ENCODE assay signal across 20 cellular contexts in the genomic region with DNA sequence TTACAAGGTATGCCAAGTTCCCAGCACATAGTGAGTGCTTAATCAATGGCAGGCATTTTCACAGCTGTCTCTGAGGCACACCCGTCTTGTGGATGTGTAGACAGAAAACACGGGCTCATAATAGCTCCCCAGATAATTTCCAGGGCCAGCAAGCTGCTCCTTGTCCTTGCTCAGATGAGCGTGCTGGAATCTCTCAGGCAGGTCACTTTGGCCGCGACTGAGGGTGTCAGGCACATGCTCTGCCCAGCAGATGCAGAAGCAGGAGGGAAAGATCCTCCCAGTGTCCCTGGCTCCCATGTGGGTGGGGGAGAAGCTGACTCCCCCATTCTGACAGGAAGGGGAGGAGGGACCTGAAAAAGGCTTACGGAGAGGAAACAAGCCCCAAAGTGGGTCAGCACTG. TPM values are rescaled to one million over a fixed set of nuclear protein-coding genes. Genes with fewer than 3 reads are reported as not detected.
DNase-seq lines count a peak whose midpoint lies in the region; ATAC-seq and TF ChIP-seq lines count a peak whose summit lies in the region.
"Had no signal": no experiment of that assay in that cellular context is flagged by ENCODE, and none has a peak within 500 bp of the region (broad histone marks: within the 10 kb centered on the region; RNA-seq: fewer than 3 reads in every experiment).

No MANE protein-coding gene starts in this region.

- H3K4me1 Mint-ChIP-seq in neural progenitor cell: peaks cover 24% of the 10 kb centered on the region
- H3K4me1 Mint-ChIP-seq in activated CD4-positive, alpha-beta T cell treated with anti-CD3 and anti-CD28 coated beads, Interleukin-2, amount 10 ng/mL, durations not matched to agents 24 days and 14 days: no peaks in the 10 kb centered on the region
- no peaks in the 10 kb centered on the region for H3K4me1 Mint-ChIP-seq in CD8-positive, alpha-beta memory T cell
- H3K4me1 Mint-ChIP-seq: CD14-positive monocyte had no signal

- H3K27me3 ChIP-seq in SJCRH30 (no peaks in the 10 kb centered on the region), heart right ventricle (peaks cover 0 to 14% (median 0%) of the 10 kb centered on the region in 7 donors), neural progenitor cell (no peaks in the 10 kb centered on the region), testis (no peaks in the 10 kb centered on the region)
- no peaks in the 10 kb centered on the region for H3K27me3 ChIP-seq in CD8-positive, alpha-beta memory T cell (ENCODE audit: insufficient read depth, low read length, poor library complexity, severe bottlenecking)

- peak overlapping the region; percentile 99 for H3K27ac ChIP-seq in SJCRH30
- H3K27ac ChIP-seq in heart right ventricle: peak overlapping the region in 6 of 10 donors; percentile 15 to 79 (median 63)
- H3K27ac ChIP-seq in neural progenitor cell: no peak overlapping the region
- peak overlapping the region; percentile 48 to 50 for H3K27ac ChIP-seq in testis
- no peak overlapping the region for H3K27ac ChIP-seq in CD8-positive, alpha-beta memory T cell (ENCODE audit: low read depth, low read length)
- H3K27ac ChIP-seq: A549, RWPE1 had no signal

- CTCF ChIA-PET in CD8-positive, alpha-beta memory T cell (lab: Charles Lee): no interaction called here

- peak; percentile 35 to 56 for DNase-seq in SJCRH30
- peak; percentile 39 for DNase-seq in heart right ventricle
- DNase-seq in neural progenitor cell (ENCODE audit: low spot score): peak; percentile 15
- DNase-seq in testis: peak; percentile 80
- no peak for DNase-seq in activated CD4-positive, alpha-beta T cell treated with anti-CD3 and anti-CD28 coated beads, Interleukin-2, amount 10 ng/mL, durations not matched to agents 24 days and 14 days
- DNase-seq in UCSD-AML1 (lab: John Stamatoyannopoulos, UW; ENCODE audit: unreplicated experiment): no peak
- no peak for DNase-seq in NCI-H1092 treated with DMSO at 0.1 percent for 48 hours (lab: John Stamatoyannopoulos, UW)
- no peak for DNase-seq in CD8-positive, alpha-beta memory T cell
- DNase-seq: Caco-2, DMS53, HCEC 1CT, KG1, NCI-H1092, NCI-H1694 treated with DMSO at 0.1 percent for 48 hours, NCI-H345, NCI-H69 had no signal

- 25 to 27% methylated on average over 6 of the region's 6 CpGs for WGBS in heart right ventricle, 2 donors
- WGBS in testis, 2 donors: 24 to 58% methylated on average over 6 of the region's 6 CpGs

- H3K4me2 ChIP-seq in neural progenitor cell: no peak overlapping the region
- H3K4me2 ChIP-seq: A549 had no signal

- no peak overlapping the region for H3K4me3 ChIP-seq in SJCRH30
- no peak overlapping the region for H3K4me3 ChIP-seq in heart right ventricle
- H3K4me3 ChIP-seq in neural progenitor cell: no peak overlapping the region
- H3K4me3 ChIP-seq in testis: no peak overlapping the region
- H3K4me3 ChIP-seq in CD8-positive, alpha-beta memory T cell (ENCODE audit: low read length): no peak overlapping the region
- H3K4me3 ChIP-seq: A549 had no signal

- peaks cover 49% of the 10 kb centered on the region for H3K4me1 ChIP-seq in SJCRH30
- peaks cover 0 to 41% (median 26%) of the 10 kb centered on the region in 9 donors for H3K4me1 ChIP-seq in heart right ventricle
- no peaks in the 10 kb centered on the region for H3K4me1 ChIP-seq in neural progenitor cell
- H3K4me1 ChIP-seq in testis: peaks cover 34% of the 10 kb centered on the region
- no peaks in the 10 kb centered on the region for H3K4me1 ChIP-seq in CD8-positive, alpha-beta memory T cell (ENCODE audit: insufficient read depth, low read length)
- H3K4me1 ChIP-seq: A549, Caco-2 had no signal

- H3K36me3 Mint-ChIP-seq in neural progenitor cell: no peaks in the 10 kb centered on the region
- H3K36me3 Mint-ChIP-seq in activated CD4-positive, alpha-beta T cell treated with anti-CD3 and anti-CD28 coated beads, Interleukin-2, amount 10 ng/mL, durations not matched to agents 24 days and 14 days (ENCODE audit: low read depth): no peaks in the 10 kb centered on the region
- H3K36me3 Mint-ChIP-seq in CD8-positive, alpha-beta memory T cell: no peaks in the 10 kb centered on the region
- H3K36me3 Mint-ChIP-seq: CD14-positive monocyte had no signal

- ATAC-seq in heart right ventricle: peak in 7 of 8 donors; percentile 10 to 53 (median 41)
- ATAC-seq: A549 had no signal

- H3K36me3 ChIP-seq in SJCRH30: no peaks in the 10 kb centered on the region
- no peaks in the 10 kb centered on the region for H3K36me3 ChIP-seq in heart right ventricle
- no peaks in the 10 kb centered on the region for H3K36me3 ChIP-seq in neural progenitor cell
- H3K36me3 ChIP-seq in testis (ENCODE audit: low read depth, missing control alignments): no peaks in the 10 kb centered on the region
- no peaks in the 10 kb centered on the region for H3K36me3 ChIP-seq in CD8-positive, alpha-beta memory T cell (ENCODE audit: insufficient read depth, low read length)

- intact Hi-C loops in heart right ventricle (cut with DNase I) (no loop called here), testis (cut with DNase I; ENCODE audit: low total_unique reads) (no loop called here)
- intact Hi-C loops in activated CD4-positive, alpha-beta T cell treated with anti-CD3 and anti-CD28 coated beads, Interleukin-2, amount 10 ng/mL, durations not matched to agents 24 days and 14 days (cut with micrococcal nuclease): no loop called here

- H3K27ac Mint-ChIP-seq in neural progenitor cell: no peak overlapping the region
- H3K27ac Mint-ChIP-seq in activated CD4-positive, alpha-beta T cell treated with anti-CD3 and anti-CD28 coated beads, Interleukin-2, amount 10 ng/mL, durations not matched to agents 24 days and 14 days: no peak overlapping the region
- H3K27ac Mint-ChIP-seq in CD8-positive, alpha-beta memory T cell: no peak overlapping the region
- H3K27ac Mint-ChIP-seq: CD14-positive monocyte had no signal

- TF ChIP-seq CTCF in heart right ventricle (IDR thresholded peaks at IDR 0.05) (no peak), neural progenitor cell (IDR thresholded peaks at IDR 0.05) (no peak), testis (IDR thresholded peaks at IDR 0.05) (no peak)

- H3K4me3 Mint-ChIP-seq in neural progenitor cell: no peak overlapping the region
- no peak overlapping the region for H3K4me3 Mint-ChIP-seq in activated CD4-positive, alpha-beta T cell treated with anti-CD3 and anti-CD28 coated beads, Interleukin-2, amount 10 ng/mL, durations not matched to agents 24 days and 14 days
- H3K4me3 Mint-ChIP-seq in CD8-positive, alpha-beta memory T cell: no peak overlapping the region
- H3K4me3 Mint-ChIP-seq: CD14-positive monocyte had no signal

- H3K9me3 Mint-ChIP-seq in neural progenitor cell: no peaks in the 10 kb centered on the region
- H3K9me3 Mint-ChIP-seq in activated CD4-positive, alpha-beta T cell treated with anti-CD3 and anti-CD28 coated beads, Interleukin-2, amount 10 ng/mL, durations not matched to agents 24 days and 14 days: no peaks in the 10 kb centered on the region
- H3K9me3 Mint-ChIP-seq in CD8-positive, alpha-beta memory T cell: peaks cover 0 to 1% (median 0%) of the 10 kb centered on the region in 5 donors

- POLR2A ChIA-PET in CD8-positive, alpha-beta memory T cell (lab: Charles Lee): no interaction called here

- no peak overlapping the region for H2AFZ ChIP-seq in neural progenitor cell (replicated peaks)

- no peak for TF ChIP-seq POLR2A in testis (IDR thresholded peaks at IDR 0.05)

- no peaks in the 10 kb centered on the region for H3K9me3 ChIP-seq in SJCRH30 (replicated peaks)
- H3K9me3 ChIP-seq in heart right ventricle: no peaks in the 10 kb centered on the region
- H3K9me3 ChIP-seq in neural progenitor cell (ENCODE audit: low read depth): no peaks in the 10 kb centered on the region
- no peaks in the 10 kb centered on the region for H3K9me3 ChIP-seq in testis
- H3K9me3 ChIP-seq in CD8-positive, alpha-beta memory T cell (ENCODE audit: low read length): no peaks in the 10 kb centered on the region
- H3K9me3 ChIP-seq: A549, Caco-2 had no signal

- H3K27me3 Mint-ChIP-seq in neural progenitor cell (ENCODE audit: insufficient read depth, low read depth): peaks cover 8% of the 10 kb centered on the region
- H3K27me3 Mint-ChIP-seq in activated CD4-positive, alpha-beta T cell treated with anti-CD3 and anti-CD28 coated beads, Interleukin-2, amount 10 ng/mL, durations not matched to agents 24 days and 14 days: no peaks in the 10 kb centered on the region
- peaks cover 7 to 9% of the 10 kb centered on the region in 2 donors for H3K27me3 Mint-ChIP-seq in CD8-positive, alpha-beta memory T cell

- H3K79me2 ChIP-seq in neural progenitor cell (ENCODE audit: low read depth): no peaks in the 10 kb centered on the region

- no peak overlapping the region for H3K9ac ChIP-seq in neural progenitor cell

- H3F3A ChIP-seq in neural progenitor cell (ENCODE audit: low read depth): no peaks in the 10 kb centered on the region

- H4K20me1 ChIP-seq in neural progenitor cell (ENCODE audit: low read depth): no peaks in the 10 kb centered on the region

RNA-seq across cellular contexts. Expression of a gene that starts 35.6 kb away (rescaled TPM):
- not detected in 2 replicates for total RNA-seq in SJCRH30 (2014; rRNA removed; shearing (Covaris generic))
- total RNA-seq in heart right ventricle: 1 to 10 TPM in 6 of 10 donors, under 1 TPM in 4; 0.55 to 2.5 (median 1.7) TPM
- polyA plus RNA-seq in heart right ventricle: 1 to 10 TPM in 1 of 2 donors, under 1 TPM in 1; 0.55 to 2.7 TPM
- total RNA-seq in neural progenitor cell (ENCODE audit: low replicate concordance): 0.52 and 0.77 TPM in 2 replicates
- 10 to 100 TPM; 13.9 to 14.7 TPM for total RNA-seq in testis
- polyA plus RNA-seq in testis (ENCODE audit: insufficient read depth, low read depth, low replicate concordance): 14.4 TPM
- not detected in 2 replicates for total RNA-seq in activated CD4-positive, alpha-beta T cell treated with anti-CD3 and anti-CD28 coated beads, Interleukin-2, amount 10 ng/mL, durations not matched to agents 24 days and 14 days
- not detected for total RNA-seq in CD8-positive, alpha-beta memory T cell
- polyA plus RNA-seq in CD8-positive, alpha-beta memory T cell: not detected
- total RNA-seq: Caco-2, MCF 10A had no signal
- polyA plus RNA-seq: A549, CD14-positive monocyte had no signal

Comparison
In these comparisons a context has a peak if more than half of its experiments do, and no peak if none do; other contexts are left out.
1. DNase-seq: peak in SJCRH30 (2 of 2), heart right ventricle (2 of 2), neural progenitor cell (single experiment) and testis (single experiment); none in activated CD4-positive, alpha-beta T cell treated with anti-CD3 and anti-CD28 coated beads, Interleukin-2, amount 10 ng/mL, durations not matched to agents 24 days and 14 days (single experiment), UCSD-AML1 (single experiment), NCI-H1092 treated with DMSO at 0.1 percent for 48 hours (single experiment) and CD8-positive, alpha-beta memory T cell (0 of 5).
2. H3K27ac ChIP-seq: peak in SJCRH30 (single experiment), heart right ventricle (6 of 10) and testis (2 of 2); none in neural progenitor cell (single experiment) and CD8-positive, alpha-beta memory T cell (single experiment).